In genomic region chr18:79615586-79615985, GRCh38 we compare ENCODE assay signal across 27 cellular contexts.
"Had no signal": no experiment of that assay in that cellular context is flagged by ENCODE, and none has a peak within 500 bp of the region (broad histone marks: within the 10 kb centered on the region; RNA-seq: fewer than 3 reads in every experiment).

No MANE protein-coding gene starts in this region.

- H3K36me3 ChIP-seq: esophagus muscularis mucosa, gastroesophageal sphincter, heart left ventricle, left lung, suprapubic skin, transverse colon, upper lobe of right lung, vagina had no signal

- H3K9ac ChIP-seq: parathyroid adenoma had no signal

- FAIRE-seq: endothelial cell of umbilical vein, small intestine had no signal

- H3K4me2 ChIP-seq: hepatocyte had no signal

- DNase-seq: dermis blood vessel endothelial cell; effector memory CD4-positive, alpha-beta T cell; foreskin keratinocyte; left cardiac atrium; mesenchymal stem cell; midbrain; naive thymus-derived CD4-positive, alpha-beta T cell; occipital lobe; small intestine; stimulated activated CD4-positive, alpha-beta T cell treated with anti-CD3 and anti-CD28 coated beads, Interleukin-12 subunit alpha, Interleukin-12 subunit beta, amount 100 ng/mL, for 4 hours; stimulated activated CD4-positive, alpha-beta T cell treated with anti-CD3 and anti-CD28 coated beads, Interleukin-1b, Interleukin-23, amount 100 ng/mL, for 48 hours; stimulated activated CD4-positive, alpha-beta T cell treated with anti-CD3 and anti-CD28 coated beads, Interleukin-4, amount 100 ng/mL, for 1 hour; stimulated activated CD8-positive, alpha-beta memory T cell treated with anti-CD3 and anti-CD28 coated beads, Interleukin-4, amount 100 ng/mL, for 48 hours; stimulated activated naive CD4-positive, alpha-beta T cell; stimulated activated naive CD8-positive, alpha-beta T cell treated with anti-CD3 and anti-CD28 coated beads, Interleukin-15, amount 100 ng/mL, for 72 hours; transverse colon had no signal

- H3K4me1 ChIP-seq: left lung, parathyroid adenoma, transverse colon, upper lobe of right lung had no signal

- H3K4me3 ChIP-seq: coronary artery, esophagus muscularis mucosa, gastroesophageal sphincter, heart left ventricle, hepatocyte, left lung, suprapubic skin, transverse colon, upper lobe of right lung, vagina had no signal

- H3K9me3 ChIP-seq: esophagus muscularis mucosa, gastroesophageal sphincter, heart left ventricle, left lung, suprapubic skin, transverse colon, upper lobe of right lung, vagina had no signal

- H3K27me3 ChIP-seq: foreskin keratinocyte, hepatocyte, suprapubic skin, transverse colon, upper lobe of right lung, vagina had no signal

- H3K27ac ChIP-seq: coronary artery, esophagus muscularis mucosa, foreskin keratinocyte, gastroesophageal sphincter, heart left ventricle, hepatocyte, left lung, parathyroid adenoma, suprapubic skin, transverse colon, upper lobe of right lung, vagina had no signal

- H3K79me2 ChIP-seq: hepatocyte, parathyroid adenoma had no signal

- ATAC-seq: foreskin keratinocyte; gastroesophageal sphincter; heart left ventricle; left cardiac atrium; left lung; naive thymus-derived CD4-positive, alpha-beta T cell; stimulated activated naive CD8-positive, alpha-beta T cell treated with anti-CD3 and anti-CD28 coated beads, Interleukin-15, amount 100 ng/mL, for 72 hours; upper lobe of right lung had no signal

- H2AFZ ChIP-seq: hepatocyte, parathyroid adenoma had no signal
